In genomic region chr10:132257907-132258306, GRCh38 we compare ENCODE assay signal across 24 cellular contexts.
"Had no signal": no experiment of that assay in that cellular context is flagged by ENCODE, and none has a peak within 500 bp of the region (broad histone marks: within the 10 kb centered on the region; RNA-seq: fewer than 3 reads in every experiment).

No MANE protein-coding gene starts in this region.

- DNase-seq: activated CD4-positive, alpha-beta T cell treated with anti-CD3 and anti-CD28 coated beads for 1 hour; activated effector memory CD4-positive, alpha-beta T cell treated with Interleukin-2 at 50 U/mL for 16 hours; activated gamma-delta T cell treated with Interleukin-2 at 50 U/mL for 16 hours; activated naive CD4-positive, alpha-beta T cell treated with anti-CD3 and anti-CD28 coated beads, Interleukin-2, amount 50 U/mL, for 16 hours; adrenal gland; aorta; central memory CD4-positive, alpha-beta T cell; effector memory CD4-positive, alpha-beta T cell; endodermal cell; T-helper 1 cell had no signal

- H3K27ac ChIP-seq: adrenal gland, breast epithelium, cardiac muscle cell, coronary artery, dorsolateral prefrontal cortex, VCaP had no signal

- H3K27ac Mint-ChIP-seq: activated CD8-positive, alpha-beta T cell treated with anti-CD3 and anti-CD28 coated beads for 36 hours; activated naive CD8-positive, alpha-beta T cell; activated naive CD8-positive, alpha-beta T cell treated with anti-CD3 and anti-CD28 coated beads, Interleukin-2, amount 50 U/mL, for 24 hours; activated T-helper 17 cell treated with anti-CD3 and anti-CD28 coated beads, Interleukin-2, amount 50 U/mL, for 72 hours; brain; dendritic cell treated with granulocyte-macrophage colony-stimulating factor and Interleukin-4, amounts not matched to agents 40 ng/mL and 50 ng/mL, for 4 days; endodermal cell; WTC11 had no signal

- H3K27me3 ChIP-seq: adrenal gland, breast epithelium, cardiac muscle cell, dorsolateral prefrontal cortex had no signal

- H3K27me3 Mint-ChIP-seq: activated CD4-positive, alpha-beta T cell treated with anti-CD3 and anti-CD28 coated beads, Interleukin-2, amount 10 ng/mL, durations not matched to agents 7 days and 5 days; activated CD8-positive, alpha-beta T cell treated with anti-CD3 and anti-CD28 coated beads for 36 hours; activated naive CD8-positive, alpha-beta T cell; activated naive CD8-positive, alpha-beta T cell treated with anti-CD3 and anti-CD28 coated beads, Interleukin-2, amount 50 U/mL, for 24 hours; activated T-helper 17 cell treated with anti-CD3 and anti-CD28 coated beads, Interleukin-2, amount 50 U/mL, for 72 hours; brain; dendritic cell treated with granulocyte-macrophage colony-stimulating factor and Interleukin-4, amounts not matched to agents 40 ng/mL and 50 ng/mL, for 4 days had no signal

- H3K4me3 Mint-ChIP-seq: activated CD4-positive, alpha-beta T cell treated with anti-CD3 and anti-CD28 coated beads, Interleukin-2, amount 10 ng/mL, durations not matched to agents 7 days and 5 days; activated CD8-positive, alpha-beta T cell treated with anti-CD3 and anti-CD28 coated beads for 36 hours; activated naive CD8-positive, alpha-beta T cell; activated naive CD8-positive, alpha-beta T cell treated with anti-CD3 and anti-CD28 coated beads, Interleukin-2, amount 50 U/mL, for 24 hours; activated T-cell treated with anti-CD3 and anti-CD28 coated beads, Interleukin-2, amount 50 U/mL, for 4 hours; activated T-helper 17 cell treated with anti-CD3 and anti-CD28 coated beads, Interleukin-2, amount 50 U/mL, for 72 hours; brain; dendritic cell treated with granulocyte-macrophage colony-stimulating factor and Interleukin-4, amounts not matched to agents 40 ng/mL and 50 ng/mL, for 4 days; endodermal cell; WTC11 had no signal

- H3K4me1 ChIP-seq: adrenal gland, breast epithelium had no signal

- H3K9me3 ChIP-seq: adrenal gland, breast epithelium had no signal

- H3K4me3 ChIP-seq: adrenal gland, breast epithelium, cardiac muscle cell, coronary artery, dorsolateral prefrontal cortex had no signal

- H3K36me3 ChIP-seq: adrenal gland, breast epithelium, cardiac muscle cell had no signal

- ATAC-seq: WTC11 had no signal

- H3K4me1 Mint-ChIP-seq: endodermal cell had no signal

- H3K9me3 Mint-ChIP-seq: activated CD4-positive, alpha-beta T cell treated with anti-CD3 and anti-CD28 coated beads, Interleukin-2, amount 10 ng/mL, durations not matched to agents 7 days and 5 days; activated CD8-positive, alpha-beta T cell treated with anti-CD3 and anti-CD28 coated beads for 36 hours; activated naive CD8-positive, alpha-beta T cell treated with anti-CD3 and anti-CD28 coated beads, Interleukin-2, amount 50 U/mL, for 24 hours; activated T-cell treated with anti-CD3 and anti-CD28 coated beads, Interleukin-2, amount 50 U/mL, for 4 hours; activated T-helper 17 cell treated with anti-CD3 and anti-CD28 coated beads, Interleukin-2, amount 50 U/mL, for 72 hours; dendritic cell treated with granulocyte-macrophage colony-stimulating factor and Interleukin-4, amounts not matched to agents 40 ng/mL and 50 ng/mL, for 4 days; endodermal cell; WTC11 had no signal

- H3K36me3 Mint-ChIP-seq: activated naive CD8-positive, alpha-beta T cell; brain; WTC11 had no signal
